In genomic region chr3:195200010-195200822, GRCh38 we compare ENCODE assay signal across 1 cellular context.
TF ChIP-seq lines count a peak whose summit lies in the region.

No MANE protein-coding gene starts in this region.

TF ChIP-seq in HepG2, 621 proteins besides CTCF, POLR2A, EP300 and RAD21 (continued from another document and continues in another):
- TF ChIP-seq DBP (CRISPR knock-in tag; IDR thresholded peaks at IDR 0.05; ENCODE audit: not compliant biosample characterization) = no peak
- TF ChIP-seq, protein P1, sequence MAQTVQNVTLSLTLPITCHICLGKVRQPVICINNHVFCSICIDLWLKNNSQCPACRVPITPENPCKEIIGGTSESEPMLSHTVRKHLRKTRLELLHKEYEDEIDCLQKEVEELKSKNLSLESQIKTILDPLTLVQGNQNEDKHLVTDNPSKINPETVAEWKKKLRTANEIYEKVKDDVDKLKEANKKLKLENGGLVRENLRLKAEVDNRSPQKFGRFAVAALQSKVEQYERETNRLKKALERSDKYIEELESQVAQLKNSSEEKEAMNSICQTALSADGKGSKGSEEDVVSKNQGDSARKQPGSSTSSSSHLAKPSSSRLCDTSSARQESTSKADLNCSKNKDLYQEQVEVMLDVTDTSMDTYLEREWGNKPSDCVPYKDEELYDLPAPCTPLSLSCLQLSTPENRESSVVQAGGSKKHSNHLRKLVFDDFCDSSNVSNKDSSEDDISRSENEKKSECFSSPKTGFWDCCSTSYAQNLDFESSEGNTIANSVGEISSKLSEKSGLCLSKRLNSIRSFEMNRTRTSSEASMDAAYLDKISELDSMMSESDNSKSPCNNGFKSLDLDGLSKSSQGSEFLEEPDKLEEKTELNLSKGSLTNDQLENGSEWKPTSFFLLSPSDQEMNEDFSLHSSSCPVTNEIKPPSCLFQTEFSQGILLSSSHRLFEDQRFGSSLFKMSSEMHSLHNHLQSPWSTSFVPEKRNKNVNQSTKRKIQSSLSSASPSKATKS (CRISPR knock-in tag; IDR thresholded peaks at IDR 0.05) = no peak
- no peak for TF ChIP-seq ZNF619 (CRISPR knock-in tag; IDR thresholded peaks at IDR 0.05)
- no peak for TF ChIP-seq NFRKB (IDR thresholded peaks at IDR 0.05)
- TF ChIP-seq GATA4 (IDR thresholded peaks at IDR 0.05; ENCODE audit: borderline replicate concordance, low read depth) = no peak
- TF ChIP-seq ZNF687 (CRISPR knock-in tag; IDR thresholded peaks at IDR 0.05) = peak; percentile 44; the same call in 1 of the 2 replicates
- TF ChIP-seq FOXM1 (CRISPR knock-in tag; IDR thresholded peaks at IDR 0.05) = no peak
- TF ChIP-seq DNMT1 (CRISPR knock-in tag; IDR thresholded peaks at IDR 0.05) = no peak
- TF ChIP-seq, protein P2, sequence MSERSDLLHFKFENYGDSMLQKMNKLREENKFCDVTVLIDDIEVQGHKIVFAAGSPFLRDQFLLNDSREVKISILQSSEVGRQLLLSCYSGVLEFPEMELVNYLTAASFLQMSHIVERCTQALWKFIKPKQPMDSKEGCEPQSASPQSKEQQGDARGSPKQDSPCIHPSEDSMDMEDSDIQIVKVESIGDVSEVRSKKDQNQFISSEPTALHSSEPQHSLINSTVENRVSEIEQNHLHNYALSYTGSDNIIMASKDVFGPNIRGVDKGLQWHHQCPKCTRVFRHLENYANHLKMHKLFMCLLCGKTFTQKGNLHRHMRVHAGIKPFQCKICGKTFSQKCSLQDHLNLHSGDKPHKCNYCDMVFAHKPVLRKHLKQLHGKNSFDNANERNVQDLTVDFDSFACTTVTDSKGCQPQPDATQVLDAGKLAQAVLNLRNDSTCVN (CRISPR knock-in tag; IDR thresholded peaks at IDR 0.05; ENCODE audit: borderline replicate concordance) = no peak
- no peak for TF ChIP-seq MYPOP (CRISPR knock-in tag; IDR thresholded peaks at IDR 0.05)
- no peak for TF ChIP-seq ZNF124 (CRISPR knock-in tag; IDR thresholded peaks at IDR 0.05)
- TF ChIP-seq SNAPC5 (CRISPR knock-in tag; IDR thresholded peaks at IDR 0.05; ENCODE audit: borderline replicate concordance) = no peak
- no peak for TF ChIP-seq ASH2L (IDR thresholded peaks at IDR 0.05; ENCODE audit: insufficient read length, low read depth, low read length)
- no peak for TF ChIP-seq ZNF205 (CRISPR knock-in tag; IDR thresholded peaks at IDR 0.05)
- TF ChIP-seq CBX1 (IDR thresholded peaks at IDR 0.05; ENCODE audit: low read depth) = no peak
- TF ChIP-seq KDM1A (CRISPR knock-in tag; IDR thresholded peaks at IDR 0.05) = no peak
- no peak for TF ChIP-seq ZNF460 (CRISPR knock-in tag; IDR thresholded peaks at IDR 0.05; ENCODE audit: borderline replicate concordance)
- no peak for TF ChIP-seq SRSF1 (optimal IDR thresholded peaks at IDR 0.05; ENCODE audit: low read depth, low read length)
- peak; percentile 26; the same call in 1 of the 2 replicates for TF ChIP-seq UBTF (CRISPR knock-in tag; IDR thresholded peaks at IDR 0.05)
- no peak for TF ChIP-seq TFAP4 (IDR thresholded peaks at IDR 0.05; ENCODE audit: borderline replicate concordance, low read depth)
- TF ChIP-seq ZNF3 (CRISPR knock-in tag; IDR thresholded peaks at IDR 0.05) = no peak
- TF ChIP-seq, protein P3, sequence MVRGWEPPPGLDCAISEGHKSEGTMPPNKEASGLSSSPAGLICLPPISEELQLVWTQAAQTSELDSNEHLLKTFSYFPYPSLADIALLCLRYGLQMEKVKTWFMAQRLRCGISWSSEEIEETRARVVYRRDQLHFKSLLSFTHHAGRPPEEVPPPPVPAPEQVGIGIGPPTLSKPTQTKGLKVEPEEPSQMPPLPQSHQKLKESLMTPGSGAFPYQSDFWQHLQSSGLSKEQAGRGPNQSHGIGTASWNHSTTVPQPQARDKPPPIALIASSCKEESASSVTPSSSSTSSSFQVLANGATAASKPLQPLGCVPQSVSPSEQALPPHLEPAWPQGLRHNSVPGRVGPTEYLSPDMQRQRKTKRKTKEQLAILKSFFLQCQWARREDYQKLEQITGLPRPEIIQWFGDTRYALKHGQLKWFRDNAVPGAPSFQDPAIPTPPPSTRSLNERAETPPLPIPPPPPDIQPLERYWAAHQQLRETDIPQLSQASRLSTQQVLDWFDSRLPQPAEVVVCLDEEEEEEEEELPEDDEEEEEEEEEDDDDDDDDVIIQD (CRISPR knock-in tag; IDR thresholded peaks at IDR 0.05; ENCODE audit: low read depth) = peak; percentile 84
- TF ChIP-seq MTF1 (CRISPR knock-in tag; IDR thresholded peaks at IDR 0.05) = no peak
- TF ChIP-seq FOXJ3 (CRISPR knock-in tag; IDR thresholded peaks at IDR 0.05; ENCODE audit: borderline replicate concordance) = no peak
- TF ChIP-seq ZBED4 (CRISPR knock-in tag; IDR thresholded peaks at IDR 0.05; ENCODE audit: borderline replicate concordance) = no peak
- no peak for TF ChIP-seq MBNL3 (CRISPR knock-in tag; conservative IDR thresholded peaks at IDR 0.05)
- TF ChIP-seq ZNF746 (CRISPR knock-in tag; IDR thresholded peaks at IDR 0.05) = no peak
- no peak for TF ChIP-seq SP1 (IDR thresholded peaks at IDR 0.05)
- TF ChIP-seq SP1 (CRISPR knock-in tag; IDR thresholded peaks at IDR 0.05) = no peak
- TF ChIP-seq BCLAF1 (IDR thresholded peaks at IDR 0.05) = no peak
- peak; percentile 58; the same call in 1 of the 2 replicates for TF ChIP-seq SP5 (CRISPR knock-in tag; IDR thresholded peaks at IDR 0.05; ENCODE audit: borderline replicate concordance, low read depth)
- no peak for TF ChIP-seq SNAPC2 (CRISPR knock-in tag; IDR thresholded peaks at IDR 0.05)
- peak; percentile 75 for TF ChIP-seq FOSL2 (CRISPR knock-in tag; IDR thresholded peaks at IDR 0.05)
- peak; percentile 60 for TF ChIP-seq MAX (IDR thresholded peaks at IDR 0.05)
- TF ChIP-seq ZSCAN9 (CRISPR knock-in tag; IDR thresholded peaks at IDR 0.05; ENCODE audit: borderline replicate concordance) = no peak
